Comparison of ENCODE assay signal across 1 cellular context in the genomic region with DNA sequence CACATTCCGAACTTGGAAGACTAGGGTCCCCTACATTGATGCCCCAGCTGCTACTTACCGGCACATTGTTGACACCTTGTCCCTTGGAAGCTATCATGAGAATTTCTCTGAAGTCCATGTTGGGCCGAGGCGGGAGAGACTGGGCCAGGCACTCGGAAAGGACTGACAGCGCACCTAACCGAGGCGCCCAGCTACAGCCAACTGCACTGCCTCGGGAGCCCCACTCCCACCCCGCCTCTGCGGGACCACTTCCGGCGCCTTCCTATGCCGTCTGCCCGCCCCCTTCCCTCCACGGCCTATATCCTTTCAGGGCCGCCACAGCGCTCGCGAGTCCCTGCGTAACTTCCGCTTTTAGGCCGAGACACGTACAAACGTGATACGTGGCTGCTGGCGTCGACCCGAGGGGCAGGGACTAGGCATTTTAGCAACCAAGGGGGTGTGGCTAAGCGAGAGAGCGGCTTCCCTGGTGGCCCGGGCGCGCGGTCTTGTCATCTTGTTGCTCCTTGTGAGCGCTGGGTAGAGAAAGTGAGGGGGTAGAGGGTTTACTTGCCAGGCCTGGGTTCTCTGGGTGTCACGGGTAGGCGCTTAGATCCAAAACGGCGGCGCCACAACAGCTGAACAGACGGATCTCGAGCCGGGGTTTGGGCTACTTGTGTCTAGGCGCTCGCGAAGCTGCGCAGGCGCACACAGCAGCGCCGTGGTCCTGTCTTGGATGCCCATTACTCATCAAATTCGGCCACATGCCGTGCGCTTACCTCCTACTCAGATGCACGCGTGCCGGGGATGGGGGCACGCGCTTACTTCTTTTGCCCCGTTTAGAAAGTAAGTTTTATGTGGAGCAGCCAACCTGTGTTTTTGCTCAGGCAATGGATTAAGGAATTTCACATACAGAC.
TF ChIP-seq lines count a peak whose summit lies in the region.

TSS of gene SPTY2D1 (minus strand) at position 203 of the 893 bp plus-strand sequence. CDS start at position 118, 85 bp downstream.

TF ChIP-seq in HepG2, 621 proteins besides CTCF, POLR2A, EP300 and RAD21 (continued from another document and continues in another):
- TF ChIP-seq, protein P1, sequence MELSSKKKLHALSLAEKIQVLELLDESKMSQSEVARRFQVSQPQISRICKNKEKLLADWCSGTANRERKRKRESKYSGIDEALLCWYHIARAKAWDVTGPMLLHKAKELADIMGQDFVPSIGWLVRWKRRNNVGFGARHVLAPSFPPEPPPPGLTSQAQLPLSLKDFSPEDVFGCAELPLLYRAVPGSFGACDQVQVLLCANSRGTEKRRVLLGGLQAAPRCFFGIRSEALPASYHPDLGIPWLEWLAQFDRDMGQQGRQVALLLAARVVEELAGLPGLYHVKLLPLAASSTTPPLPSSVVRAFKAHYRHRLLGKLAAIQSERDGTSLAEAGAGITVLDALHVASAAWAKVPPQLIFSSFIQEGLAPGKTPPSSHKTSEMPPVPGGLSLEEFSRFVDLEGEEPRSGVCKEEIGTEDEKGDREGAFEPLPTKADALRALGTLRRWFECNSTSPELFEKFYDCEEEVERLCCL (CRISPR knock-in tag; IDR thresholded peaks at IDR 0.05; ENCODE audit: borderline replicate concordance), result no peak
- TF ChIP-seq ZNF101 (CRISPR knock-in tag; IDR thresholded peaks at IDR 0.05; ENCODE audit: borderline replicate concordance, low read depth) (no peak), E2F2 (CRISPR knock-in tag; IDR thresholded peaks at IDR 0.05; ENCODE audit: borderline replicate concordance) (0 out of 2 replicates have a peak, but pooled peaks have one; percentile 53), FIP1L1 (IDR thresholded peaks at IDR 0.05; ENCODE audit: borderline replicate concordance, insufficient read depth, low read depth, low read length) (no peak), HMGA1 (CRISPR knock-in tag; conservative IDR thresholded peaks at IDR 0.05) (no peak), RFX1 (IDR thresholded peaks at IDR 0.05) (no peak), MLLT10 (CRISPR knock-in tag; IDR thresholded peaks at IDR 0.05) (no peak), MEIS1 (CRISPR knock-in tag; IDR thresholded peaks at IDR 0.05; ENCODE audit: borderline replicate concordance) (0 out of 2 replicates have a peak, but pooled peaks have one; percentile 41), ZNF782 (CRISPR knock-in tag; IDR thresholded peaks at IDR 0.05; ENCODE audit: borderline replicate concordance) (no peak; the same call in 1 of the 2 replicates), ZNF33B (CRISPR knock-in tag; IDR thresholded peaks at IDR 0.05) (peak; percentile 47; the same call in 1 of the 2 replicates), ZSCAN29 (CRISPR knock-in tag; conservative IDR thresholded peaks at IDR 0.05) (no peak), ZSCAN20 (CRISPR knock-in tag; IDR thresholded peaks at IDR 0.05; ENCODE audit: borderline replicate concordance) (no peak), NFRKB (IDR thresholded peaks at IDR 0.05) (no peak), ZNF558 (CRISPR knock-in tag; IDR thresholded peaks at IDR 0.05; ENCODE audit: borderline replicate concordance) (no peak), ZC3H4 (CRISPR knock-in tag; IDR thresholded peaks at IDR 0.05; ENCODE audit: borderline replicate concordance) (no peak), ZNF776 (CRISPR knock-in tag; IDR thresholded peaks at IDR 0.05) (peak; percentile 29; the same call in 1 of the 2 replicates), RAD51 (IDR thresholded peaks at IDR 0.05; ENCODE audit: borderline replicate concordance) (no peak), ZNF792 (CRISPR knock-in tag; IDR thresholded peaks at IDR 0.05) (peak; percentile 33; the same call in 1 of the 2 replicates), ZNF775 (CRISPR knock-in tag; IDR thresholded peaks at IDR 0.05; ENCODE audit: borderline replicate concordance) (no peak), FOXA3 (CRISPR knock-in tag; IDR thresholded peaks at IDR 0.05) (0 out of 2 replicates have a peak, but pooled peaks have one; percentile 36), MXD3 (CRISPR knock-in tag; IDR thresholded peaks at IDR 0.05) (peak; percentile 13; the same call in 1 of the 2 replicates), PRDM4 (CRISPR knock-in tag; IDR thresholded peaks at IDR 0.05; ENCODE audit: borderline replicate concordance) (no peak), ZFP36L1 (CRISPR knock-in tag; IDR thresholded peaks at IDR 0.05) (no peak), CREB1 (IDR thresholded peaks at IDR 0.05) (peak; percentile 98), CREB1 (CRISPR knock-in tag; IDR thresholded peaks at IDR 0.05) (peak; percentile 99), CBX2 (IDR thresholded peaks at IDR 0.05; ENCODE audit: low read depth, low read length) (no peak), CBX2 (CRISPR knock-in tag; IDR thresholded peaks at IDR 0.05; ENCODE audit: low read depth) (no peak), HOXD1 (CRISPR knock-in tag; IDR thresholded peaks at IDR 0.05) (no peak), ZNF274 (CRISPR knock-in tag; IDR thresholded peaks at IDR 0.05) (no peak), SAFB2 (CRISPR knock-in tag; IDR thresholded peaks at IDR 0.05; ENCODE audit: borderline replicate concordance, low read depth) (no peak; the same call in 1 of the 2 replicates), KMT2B (CRISPR knock-in tag; IDR thresholded peaks at IDR 0.05) (peak; percentile 95)
- TF ChIP-seq, protein P2, sequence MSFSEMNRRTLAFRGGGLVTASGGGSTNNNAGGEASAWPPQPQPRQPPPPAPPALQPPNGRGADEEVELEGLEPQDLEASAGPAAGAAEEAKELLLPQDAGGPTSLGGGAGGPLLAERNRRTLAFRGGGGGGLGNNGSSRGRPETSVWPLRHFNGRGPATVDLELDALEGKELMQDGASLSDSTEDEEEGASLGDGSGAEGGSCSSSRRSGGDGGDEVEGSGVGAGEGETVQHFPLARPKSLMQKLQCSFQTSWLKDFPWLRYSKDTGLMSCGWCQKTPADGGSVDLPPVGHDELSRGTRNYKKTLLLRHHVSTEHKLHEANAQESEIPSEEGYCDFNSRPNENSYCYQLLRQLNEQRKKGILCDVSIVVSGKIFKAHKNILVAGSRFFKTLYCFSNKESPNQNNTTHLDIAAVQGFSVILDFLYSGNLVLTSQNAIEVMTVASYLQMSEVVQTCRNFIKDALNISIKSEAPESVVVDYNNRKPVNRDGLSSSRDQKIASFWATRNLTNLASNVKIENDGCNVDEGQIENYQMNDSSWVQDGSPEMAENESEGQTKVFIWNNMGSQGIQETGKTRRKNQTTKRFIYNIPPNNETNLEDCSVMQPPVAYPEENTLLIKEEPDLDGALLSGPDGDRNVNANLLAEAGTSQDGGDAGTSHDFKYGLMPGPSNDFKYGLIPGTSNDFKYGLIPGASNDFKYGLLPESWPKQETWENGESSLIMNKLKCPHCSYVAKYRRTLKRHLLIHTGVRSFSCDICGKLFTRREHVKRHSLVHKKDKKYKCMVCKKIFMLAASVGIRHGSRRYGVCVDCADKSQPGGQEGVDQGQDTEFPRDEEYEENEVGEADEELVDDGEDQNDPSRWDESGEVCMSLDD (CRISPR knock-in tag; IDR thresholded peaks at IDR 0.05; ENCODE audit: borderline replicate concordance), result no peak; the same call in 1 of the 2 replicates
- TF ChIP-seq, protein P3, sequence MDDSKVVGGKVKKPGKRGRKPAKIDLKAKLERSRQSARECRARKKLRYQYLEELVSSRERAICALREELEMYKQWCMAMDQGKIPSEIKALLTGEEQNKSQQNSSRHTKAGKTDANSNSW (CRISPR knock-in tag; IDR thresholded peaks at IDR 0.05; ENCODE audit: borderline replicate concordance), result peak; percentile 18; the same call in 1 of the 2 replicates
- TF ChIP-seq, protein P4, sequence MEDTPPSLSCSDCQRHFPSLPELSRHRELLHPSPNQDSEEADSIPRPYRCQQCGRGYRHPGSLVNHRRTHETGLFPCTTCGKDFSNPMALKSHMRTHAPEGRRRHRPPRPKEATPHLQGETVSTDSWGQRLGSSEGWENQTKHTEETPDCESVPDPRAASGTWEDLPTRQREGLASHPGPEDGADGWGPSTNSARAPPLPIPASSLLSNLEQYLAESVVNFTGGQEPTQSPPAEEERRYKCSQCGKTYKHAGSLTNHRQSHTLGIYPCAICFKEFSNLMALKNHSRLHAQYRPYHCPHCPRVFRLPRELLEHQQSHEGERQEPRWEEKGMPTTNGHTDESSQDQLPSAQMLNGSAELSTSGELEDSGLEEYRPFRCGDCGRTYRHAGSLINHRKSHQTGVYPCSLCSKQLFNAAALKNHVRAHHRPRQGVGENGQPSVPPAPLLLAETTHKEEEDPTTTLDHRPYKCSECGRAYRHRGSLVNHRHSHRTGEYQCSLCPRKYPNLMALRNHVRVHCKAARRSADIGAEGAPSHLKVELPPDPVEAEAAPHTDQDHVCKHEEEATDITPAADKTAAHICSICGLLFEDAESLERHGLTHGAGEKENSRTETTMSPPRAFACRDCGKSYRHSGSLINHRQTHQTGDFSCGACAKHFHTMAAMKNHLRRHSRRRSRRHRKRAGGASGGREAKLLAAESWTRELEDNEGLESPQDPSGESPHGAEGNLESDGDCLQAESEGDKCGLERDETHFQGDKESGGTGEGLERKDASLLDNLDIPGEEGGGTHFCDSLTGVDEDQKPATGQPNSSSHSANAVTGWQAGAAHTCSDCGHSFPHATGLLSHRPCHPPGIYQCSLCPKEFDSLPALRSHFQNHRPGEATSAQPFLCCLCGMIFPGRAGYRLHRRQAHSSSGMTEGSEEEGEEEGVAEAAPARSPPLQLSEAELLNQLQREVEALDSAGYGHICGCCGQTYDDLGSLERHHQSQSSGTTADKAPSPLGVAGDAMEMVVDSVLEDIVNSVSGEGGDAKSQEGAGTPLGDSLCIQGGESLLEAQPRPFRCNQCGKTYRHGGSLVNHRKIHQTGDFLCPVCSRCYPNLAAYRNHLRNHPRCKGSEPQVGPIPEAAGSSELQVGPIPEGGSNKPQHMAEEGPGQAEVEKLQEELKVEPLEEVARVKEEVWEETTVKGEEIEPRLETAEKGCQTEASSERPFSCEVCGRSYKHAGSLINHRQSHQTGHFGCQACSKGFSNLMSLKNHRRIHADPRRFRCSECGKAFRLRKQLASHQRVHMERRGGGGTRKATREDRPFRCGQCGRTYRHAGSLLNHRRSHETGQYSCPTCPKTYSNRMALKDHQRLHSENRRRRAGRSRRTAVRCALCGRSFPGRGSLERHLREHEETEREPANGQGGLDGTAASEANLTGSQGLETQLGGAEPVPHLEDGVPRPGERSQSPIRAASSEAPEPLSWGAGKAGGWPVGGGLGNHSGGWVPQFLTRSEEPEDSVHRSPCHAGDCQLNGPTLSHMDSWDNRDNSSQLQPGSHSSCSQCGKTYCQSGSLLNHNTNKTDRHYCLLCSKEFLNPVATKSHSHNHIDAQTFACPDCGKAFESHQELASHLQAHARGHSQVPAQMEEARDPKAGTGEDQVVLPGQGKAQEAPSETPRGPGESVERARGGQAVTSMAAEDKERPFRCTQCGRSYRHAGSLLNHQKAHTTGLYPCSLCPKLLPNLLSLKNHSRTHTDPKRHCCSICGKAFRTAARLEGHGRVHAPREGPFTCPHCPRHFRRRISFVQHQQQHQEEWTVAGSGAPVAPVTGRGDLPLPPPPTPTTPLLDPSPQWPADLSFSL (CRISPR knock-in tag; IDR thresholded peaks at IDR 0.05), result no peak
